8 cellular contexts compared by ENCODE assay signal in the genomic region with DNA sequence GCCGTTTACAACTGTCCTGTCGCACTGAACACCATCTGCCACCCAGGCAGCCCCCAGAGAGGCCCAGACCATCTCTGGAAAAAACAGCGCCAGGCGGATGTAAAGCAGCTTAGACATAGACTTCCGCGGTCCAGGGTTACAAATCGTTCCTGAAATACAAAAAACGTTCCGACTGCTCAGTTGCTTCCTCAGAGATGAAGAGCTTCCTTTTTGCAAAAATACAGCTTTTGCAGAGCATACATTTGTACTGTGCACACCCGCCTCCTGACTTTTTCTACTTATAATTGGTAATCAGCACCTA. TPM values are rescaled to one million over a fixed set of nuclear protein-coding genes. Genes with fewer than 3 reads are reported as not detected.
DNase-seq lines count a peak whose midpoint lies in the region; ATAC-seq and TF ChIP-seq lines count a peak whose summit lies in the region.

No MANE protein-coding gene starts in this region.

- H3K36me3 ChIP-seq in aorta (ENCODE audit: control insufficient read depth in 1 of 2, insufficient read depth in 2 of 2, low read length in 1 of 2) (no peaks in the 10 kb centered on the region), uterus (no peaks in the 10 kb centered on the region), tibial artery (peaks cover 0 to 28% (median 12%) of the 10 kb centered on the region in 3 donors)

- peak overlapping the region; percentile 73 for H3K27ac Mint-ChIP-seq in activated CD4-positive, alpha-beta memory T cell treated with anti-CD3 and anti-CD28 coated beads, Interleukin-2, amount 10 ng/mL, durations not matched to agents 7 days and 5 days
- H3K27ac Mint-ChIP-seq in immature natural killer cell: peak overlapping the region; percentile 29 to 82 (median 70)

- DNase-seq in stimulated activated CD4-positive, alpha-beta T cell treated with anti-CD3 and anti-CD28 coated beads, Interleukin-15, amount 100 ng/mL, for 24 hours: peak; percentile 49
- DNase-seq in stimulated activated CD4-positive, alpha-beta T cell treated with anti-CD3 and anti-CD28 coated beads, Interleukin-12 subunit alpha, Interleukin-12 subunit beta, amount 100 ng/mL, for 4 hours: no peak
- DNase-seq in activated CD4-positive, alpha-beta memory T cell treated with anti-CD3 and anti-CD28 coated beads, Interleukin-2, amount 10 ng/mL, durations not matched to agents 7 days and 5 days: peak; percentile 25
- peak in 1 of 3 donors; percentile 6 for DNase-seq in immature natural killer cell
- DNase-seq in aorta: peak in 1 of 2 donors; percentile 59
- DNase-seq in uterus: no peak
- DNase-seq in tibial artery: no peak

- H3K36me3 Mint-ChIP-seq in activated CD4-positive, alpha-beta memory T cell treated with anti-CD3 and anti-CD28 coated beads, Interleukin-2, amount 10 ng/mL, durations not matched to agents 7 days and 5 days (ENCODE audit: low read depth): peaks cover 33% of the 10 kb centered on the region
- H3K36me3 Mint-ChIP-seq in immature natural killer cell: peaks cover 0 to 4% (median 0%) of the 10 kb centered on the region in 3 donors

- H3K27ac ChIP-seq in aorta (ENCODE audit: low read depth in 1 of 2, low read length in 2 of 2): no peak overlapping the region
- H3K27ac ChIP-seq in uterus: peak overlapping the region in 1 of 2 donors; percentile 36
- H3K27ac ChIP-seq in tibial artery: no peak overlapping the region

- TF ChIP-seq CTCF in uterus (IDR thresholded peaks at IDR 0.05) (no peak), tibial artery (IDR thresholded peaks at IDR 0.05) (no peak)

- H3K9me3 Mint-ChIP-seq in activated CD4-positive, alpha-beta memory T cell treated with anti-CD3 and anti-CD28 coated beads, Interleukin-2, amount 10 ng/mL, durations not matched to agents 7 days and 5 days: no peaks in the 10 kb centered on the region
- H3K9me3 Mint-ChIP-seq in immature natural killer cell: no peaks in the 10 kb centered on the region

- CTCF ChIA-PET in activated CD4-positive, alpha-beta memory T cell treated with anti-CD3 and anti-CD28 coated beads, Interleukin-2, amount 10 ng/mL, durations not matched to agents 7 days and 5 days (lab: Charles Lee): interaction anchor here (0.9 to 3.3 kb wide), 5 partner anchors 9 to 439 kb away, joined by 3 to 15 read pairs (median 5); a partner anchor contains a TSS

- H3K27me3 ChIP-seq in aorta (ENCODE audit: control insufficient read depth in 1 of 2, insufficient read depth in 2 of 2, low read length in 1 of 2) (no peaks in the 10 kb centered on the region), uterus (no peaks in the 10 kb centered on the region), tibial artery (no peaks in the 10 kb centered on the region)

- H3K4me1 ChIP-seq in aorta (ENCODE audit: control insufficient read depth in 1 of 2, insufficient read depth in 2 of 2, low read length in 2 of 2) (no peaks in the 10 kb centered on the region), uterus (no peaks in the 10 kb centered on the region), tibial artery (peaks cover 0 to 10% (median 4%) of the 10 kb centered on the region in 4 donors)

- POLR2A ChIA-PET in activated CD4-positive, alpha-beta memory T cell treated with anti-CD3 and anti-CD28 coated beads, Interleukin-2, amount 10 ng/mL, durations not matched to agents 7 days and 5 days (lab: Charles Lee): interaction anchor here (3.5 kb wide), 1 partner anchor 11 kb away, joined by 39 read pairs; a partner anchor contains a TSS

- ATAC-seq in aorta (ENCODE audit: low FRiP score) (peak; percentile 40), HG03469 (IDR thresholded peaks at IDR 0.05; ENCODE audit: unreplicated experiment) (no peak)

- no peak for TF ChIP-seq POLR2A in uterus (IDR thresholded peaks at IDR 0.05)

- H3K4me1 Mint-ChIP-seq in activated CD4-positive, alpha-beta memory T cell treated with anti-CD3 and anti-CD28 coated beads, Interleukin-2, amount 10 ng/mL, durations not matched to agents 7 days and 5 days: peaks cover 37% of the 10 kb centered on the region
- peaks cover 27% of the 10 kb centered on the region in 2 donors for H3K4me1 Mint-ChIP-seq in immature natural killer cell

- H3K4me3 ChIP-seq in aorta (ENCODE audit: low read length in 2 of 2) (no peak overlapping the region), uterus (no peak overlapping the region), tibial artery (no peak overlapping the region)

- WGBS in aorta, 2 donors: 87 to 88% methylated on average over 10 of the region's 10 CpGs

- H3K27me3 Mint-ChIP-seq in activated CD4-positive, alpha-beta memory T cell treated with anti-CD3 and anti-CD28 coated beads, Interleukin-2, amount 10 ng/mL, durations not matched to agents 7 days and 5 days: no peaks in the 10 kb centered on the region
- H3K27me3 Mint-ChIP-seq in immature natural killer cell (ENCODE audit: low read depth in 3 of 3): peaks cover 0 to 3% (median 0%) of the 10 kb centered on the region in 3 donors

- H3K9me3 ChIP-seq in aorta (ENCODE audit: control insufficient read depth, low read length) (no peaks in the 10 kb centered on the region), uterus (no peaks in the 10 kb centered on the region), tibial artery (no peaks in the 10 kb centered on the region)

- H3K4me3 Mint-ChIP-seq in activated CD4-positive, alpha-beta memory T cell treated with anti-CD3 and anti-CD28 coated beads, Interleukin-2, amount 10 ng/mL, durations not matched to agents 7 days and 5 days: peak overlapping the region; percentile 15
- H3K4me3 Mint-ChIP-seq in immature natural killer cell: peak overlapping the region; percentile 68 to 78 (median 73)

- intact Hi-C loops in aorta (cut with DNase I): loop anchor here (5.0 to 10.0 kb wide), 3 partner anchors 82 to 442 kb away; no protein-coding TSS in a partner anchor
- intact Hi-C loops in uterus (cut with DNase I; ENCODE audit: low total_unique reads): no loop called here
- intact Hi-C loops in tibial artery (cut with DNase I; ENCODE audit: low total_unique reads): no loop called here

RNA-seq across cellular contexts. Expression of a gene that starts 11.4 kb away (rescaled TPM):
- total RNA-seq in activated CD4-positive, alpha-beta memory T cell treated with anti-CD3 and anti-CD28 coated beads, Interleukin-2, amount 10 ng/mL, durations not matched to agents 7 days and 5 days: 10 to 100 TPM; 15.7 to 16.5 TPM
- polyA plus RNA-seq in immature natural killer cell (10 to 100 TPM in 1 of 3 donors, 1 to 10 TPM in 2; 6.0 to 12.6 (median 7.4) TPM), aorta (10 to 100 TPM in 1 of 2 donors, 1 to 10 TPM in 1; 3.6 to 18.0 TPM)
- total RNA-seq in aorta (10 to 100 TPM; 15.5 to 19.7 TPM), uterus (10 to 100 TPM in 3 of 4 donors, 1 to 10 TPM in 1; 5.4 to 30.2 (median 19.3) TPM)

RNA-seq across cellular contexts. Expression of a gene that starts 47.6 kb away (rescaled TPM):
- total RNA-seq in activated CD4-positive, alpha-beta memory T cell treated with anti-CD3 and anti-CD28 coated beads, Interleukin-2, amount 10 ng/mL, durations not matched to agents 7 days and 5 days: 10 to 100 TPM; 64.1 to 72.1 TPM
- 10 to 100 TPM; 63.8 to 88.2 (median 75.8) TPM for polyA plus RNA-seq in immature natural killer cell
- total RNA-seq in aorta: 100 to 1,000 TPM; 137 to 138 TPM
- 100 to 1,000 TPM; 100 to 131 TPM for polyA plus RNA-seq in aorta
- total RNA-seq in uterus: 100 to 1,000 TPM in 2 of 4 donors, 10 to 100 TPM in 2; 64.0 to 272 (median 95.4) TPM

Comparison
In these comparisons a context has a peak if more than half of its experiments do, and no peak if none do; other contexts are left out.
1. DNase-seq: peak in stimulated activated CD4-positive, alpha-beta T cell treated with anti-CD3 and anti-CD28 coated beads, Interleukin-15, amount 100 ng/mL, for 24 hours (single experiment) and activated CD4-positive, alpha-beta memory T cell treated with anti-CD3 and anti-CD28 coated beads, Interleukin-2, amount 10 ng/mL, durations not matched to agents 7 days and 5 days (single experiment); none in stimulated activated CD4-positive, alpha-beta T cell treated with anti-CD3 and anti-CD28 coated beads, Interleukin-12 subunit alpha, Interleukin-12 subunit beta, amount 100 ng/mL, for 4 hours (single experiment), uterus (0 of 2) and tibial artery (0 of 2).
2. intact Hi-C loops: an anchor here in aorta (5.0 to 10.0 kb wide); none called in uterus and tibial artery.